ENCODE assay signal across 15 cellular contexts in genomic region chr19:43290568-43291359, GRCh38. TPM values are rescaled to one million over a fixed set of nuclear protein-coding genes. Genes with fewer than 3 reads are reported as not detected.
A peak's percentile ranks its signal among the peaks of the same experiment; 100 is the strongest.
DNase-seq lines count a peak whose midpoint lies in the region; ATAC-seq and TF ChIP-seq lines count a peak whose summit lies in the region.
"Had no signal": no experiment of that assay in that cellular context is flagged by ENCODE, and none has a peak within 500 bp of the region (broad histone marks: within the 10 kb centered on the region; RNA-seq: fewer than 3 reads in every experiment).

No MANE protein-coding gene starts in this region.

- H3K4me1 Mint-ChIP-seq in stimulated activated naive CD8-positive, alpha-beta T cell treated with anti-CD3 and anti-CD28 coated beads, Interleukin-15, amount 100 ng/mL, for 72 hours: no peaks in the 10 kb centered on the region

- no peak overlapping the region for H3K27ac Mint-ChIP-seq in stimulated activated naive CD8-positive, alpha-beta T cell treated with anti-CD3 and anti-CD28 coated beads, Interleukin-15, amount 100 ng/mL, for 72 hours
- H3K27ac Mint-ChIP-seq: activated T-cell treated with anti-CD3 and anti-CD28 coated beads, Interleukin-2, amount 50 U/mL, for 24 hours; type B pancreatic cell had no signal

- H3K4me3 ChIP-seq in cardiac muscle cell (no peak overlapping the region), left ventricle myocardium inferior (no peak overlapping the region)
- H3K4me3 ChIP-seq: psoas muscle had no signal

- no peak overlapping the region for H3K27ac ChIP-seq in cardiac muscle cell
- H3K27ac ChIP-seq in left ventricle myocardium inferior (replicated peaks): no peak overlapping the region
- H3K27ac ChIP-seq: psoas muscle had no signal

- no peaks in the 10 kb centered on the region for H3K27me3 Mint-ChIP-seq in stimulated activated naive CD8-positive, alpha-beta T cell treated with anti-CD3 and anti-CD28 coated beads, Interleukin-15, amount 100 ng/mL, for 72 hours
- H3K27me3 Mint-ChIP-seq: type B pancreatic cell had no signal

- H3K9me3 ChIP-seq in cardiac muscle cell (ENCODE audit: low read depth): peaks cover 4% of the 10 kb centered on the region
- peaks cover 41% of the 10 kb centered on the region for H3K9me3 ChIP-seq in left ventricle myocardium inferior (replicated peaks)

- H3K27me3 ChIP-seq in cardiac muscle cell (no peaks in the 10 kb centered on the region), left ventricle myocardium inferior (ENCODE audit: low read depth) (no peaks in the 10 kb centered on the region)

- intact Hi-C loops in left ventricle myocardium inferior (cut with micrococcal nuclease): no loop called here

- DNase-seq in cardiac muscle cell (ENCODE audit: low read depth in 1 of 2, low spot score in 1 of 2): peak; percentile 3 to 14
- no peak for DNase-seq in left ventricle myocardium inferior
- DNase-seq in OCI-M1 (lab: John Stamatoyannopoulos, UW): peak; percentile 21
- peak; percentile 4 for DNase-seq in foreskin melanocyte
- DNase-seq in stimulated activated naive CD8-positive, alpha-beta T cell treated with anti-CD3 and anti-CD28 coated beads, Interleukin-15, amount 100 ng/mL, for 72 hours: peak; percentile 19 to 21
- DNase-seq in GF-D8 (lab: John Stamatoyannopoulos, UW): no peak
- DNase-seq in activated effector memory CD4-positive, alpha-beta T cell treated with Interleukin-2 at 50 U/mL for 16 hours: no peak
- no peak for DNase-seq in NCI-H1694 (lab: John Stamatoyannopoulos, UW)
- DNase-seq: activated T-cell treated with anti-CD3 and anti-CD28 coated beads, Interleukin-2, amount 50 U/mL, for 24 hours; DMS79; effector CD8-positive, alpha-beta T cell; MV-4-11; NCI-H345; psoas muscle had no signal

- no peak for TF ChIP-seq CTCF in cardiac muscle cell (IDR thresholded peaks at IDR 0.05; ENCODE audit: low read depth, low read length)
- TF ChIP-seq CTCF in left ventricle myocardium inferior (IDR thresholded peaks at IDR 0.05; ENCODE audit: borderline replicate concordance): no peak

- H3K4me1 ChIP-seq in cardiac muscle cell (ENCODE audit: low read depth) (no peaks in the 10 kb centered on the region), left ventricle myocardium inferior (no peaks in the 10 kb centered on the region)
- H3K4me1 ChIP-seq: psoas muscle had no signal

- H3K36me3 ChIP-seq in cardiac muscle cell (no peaks in the 10 kb centered on the region), left ventricle myocardium inferior (no peaks in the 10 kb centered on the region)

- ATAC-seq in stimulated activated naive CD8-positive, alpha-beta T cell treated with anti-CD3 and anti-CD28 coated beads, Interleukin-15, amount 100 ng/mL, for 72 hours: no peak
- ATAC-seq: psoas muscle had no signal

- H3K4me3 Mint-ChIP-seq in stimulated activated naive CD8-positive, alpha-beta T cell treated with anti-CD3 and anti-CD28 coated beads, Interleukin-15, amount 100 ng/mL, for 72 hours: no peak overlapping the region
- H3K4me3 Mint-ChIP-seq: activated T-cell treated with anti-CD3 and anti-CD28 coated beads, Interleukin-2, amount 50 U/mL, for 24 hours; type B pancreatic cell had no signal

- peaks cover 37 to 57% of the 10 kb centered on the region in 2 donors for H3K9me3 Mint-ChIP-seq in stimulated activated naive CD8-positive, alpha-beta T cell treated with anti-CD3 and anti-CD28 coated beads, Interleukin-15, amount 100 ng/mL, for 72 hours

RNA-seq across cellular contexts. Expression of gene PSG9, which starts 21.4 kb away (rescaled TPM):
- total RNA-seq in cardiac muscle cell (not detected in 2 replicates), left ventricle myocardium inferior (not detected)
- not detected in 2 replicates for polyA plus RNA-seq in cardiac muscle cell
- total RNA-seq: psoas muscle had no signal
- polyA plus RNA-seq: psoas muscle had no signal

Comparison
In these comparisons a context has a peak if more than half of its experiments do, and no peak if none do; other contexts are left out.
1. DNase-seq: peak in cardiac muscle cell (2 of 2), OCI-M1 (single experiment), foreskin melanocyte (single experiment) and stimulated activated naive CD8-positive, alpha-beta T cell treated with anti-CD3 and anti-CD28 coated beads, Interleukin-15, amount 100 ng/mL, for 72 hours (2 of 2); none in left ventricle myocardium inferior (single experiment), GF-D8 (single experiment), activated effector memory CD4-positive, alpha-beta T cell treated with Interleukin-2 at 50 U/mL for 16 hours (single experiment) and NCI-H1694 (single experiment).